Comparison of ENCODE assay signal across 20 cellular contexts in the genomic region with DNA sequence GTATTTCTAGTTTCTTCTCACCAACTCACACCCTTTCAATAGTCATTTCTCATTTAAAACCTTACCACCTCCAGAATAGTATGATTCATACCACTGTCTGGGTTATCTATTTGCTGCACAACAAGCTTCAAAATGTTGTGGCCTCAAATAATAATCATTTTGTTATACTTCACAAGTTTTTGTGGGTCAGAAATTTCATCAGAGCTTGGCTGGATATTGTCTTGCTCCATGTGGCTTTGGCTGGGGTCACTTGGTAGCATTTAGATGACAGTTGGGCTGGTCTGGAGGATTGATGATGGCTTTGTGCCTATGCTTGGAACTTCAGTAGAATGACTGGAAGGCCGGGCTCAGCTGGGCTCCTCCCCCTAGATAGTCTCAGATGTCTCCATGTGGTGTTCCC.
DNase-seq lines count a peak whose midpoint lies in the region; ATAC-seq, FAIRE-seq and TF ChIP-seq lines count a peak whose summit lies in the region.
"Had no signal": no experiment of that assay in that cellular context is flagged by ENCODE, and none has a peak within 500 bp of the region (broad histone marks: within the 10 kb centered on the region; RNA-seq: fewer than 3 reads in every experiment).

No MANE protein-coding gene starts in this region.

- intact Hi-C loops in cardiac septum (cut with DNase I), result no loop called here

- H3K9me3 ChIP-seq in cardiac muscle cell (ENCODE audit: low read depth) (no peaks in the 10 kb centered on the region), astrocyte (ENCODE audit: insufficient read depth, low read depth, low read length) (no peaks in the 10 kb centered on the region), mesenchymal stem cell (ENCODE audit: control insufficient read depth, low read length) (no peaks in the 10 kb centered on the region)
- H3K9me3 ChIP-seq: A549 had no signal

- peak overlapping the region; percentile 72 for H2AK5ac ChIP-seq in mesenchymal stem cell (ENCODE audit: low read length, severe bottlenecking)

- H4K8ac ChIP-seq in mesenchymal stem cell (ENCODE audit: low read length), result no peak overlapping the region

- H3K18ac ChIP-seq in mesenchymal stem cell (ENCODE audit: low read depth in 1 of 2, low read length in 2 of 2), result no peak overlapping the region

- no peak overlapping the region for H3K4ac ChIP-seq in mesenchymal stem cell (ENCODE audit: low read depth in 1 of 2, low read length in 2 of 2)

- WGBS in mesenchymal stem cell, result 100% methylated on average over 1 of the region's 1 CpG

- peaks cover 22% of the 10 kb centered on the region for H4K20me1 ChIP-seq in astrocyte (ENCODE audit: insufficient read depth, low read length)

- no peak for TF ChIP-seq CTCF in cardiac muscle cell (IDR thresholded peaks at IDR 0.05; ENCODE audit: low read depth, low read length)
- no peak for TF ChIP-seq CTCF in astrocyte (IDR thresholded peaks at IDR 0.05; ENCODE audit: insufficient read depth, low read depth, low read length)

- H3K4me3 ChIP-seq in cardiac muscle cell (no peak overlapping the region), astrocyte (ENCODE audit: insufficient read depth, low read depth, low read length) (no peak overlapping the region), mesenchymal stem cell (ENCODE audit: insufficient read depth in 1 of 2, low read depth in 1 of 2, low read length in 2 of 2) (no peak overlapping the region)
- H3K4me3 ChIP-seq: A549 had no signal

- FAIRE-seq in astrocyte (lab: Jason Lieb, UNC) (no peak), frontal cortex (lab: Jason Lieb, UNC) (no peak)
- FAIRE-seq: A549 had no signal

- peaks cover 86% of the 10 kb centered on the region for H3K79me2 ChIP-seq in astrocyte (ENCODE audit: insufficient read depth, low read length)

- ATAC-seq in GM21619 (IDR thresholded peaks at IDR 0.05; ENCODE audit: unreplicated experiment), result no peak
- ATAC-seq: A549, HCT116 had no signal

- DNase-seq in cardiac muscle cell (ENCODE audit: low read depth in 1 of 2, low spot score in 1 of 2) (no peak), cardiac septum (ENCODE audit: low spot score) (no peak), astrocyte (ENCODE audit: low read depth) (peak; percentile 80), mesenchymal stem cell (no peak), frontal cortex (ENCODE audit: low spot score in 2 of 2) (no peak)
- no peak for DNase-seq in activated naive CD4-positive, alpha-beta T cell treated with anti-CD3 and anti-CD28 coated beads, Interleukin-2, amount 10 ng/mL, durations not matched to agents 7 days and 5 days
- DNase-seq: AML-193; Calu3; CD4-positive, alpha-beta T cell; DMS79 treated with DMSO at 0.1 percent for 48 hours; GF-D8; GOT3; H7; HFFc6 had no signal

- H2AFZ ChIP-seq in astrocyte (ENCODE audit: low read depth, low read length) (no peak overlapping the region), mesenchymal stem cell (ENCODE audit: low read depth, low read length) (no peak overlapping the region)

- peaks cover 51% of the 10 kb centered on the region for H3K4me1 Mint-ChIP-seq in astrocyte (ENCODE audit: low read depth, unreplicated experiment)
- H3K4me1 Mint-ChIP-seq in activated naive CD4-positive, alpha-beta T cell treated with anti-CD3 and anti-CD28 coated beads, Interleukin-2, amount 10 ng/mL, durations not matched to agents 7 days and 5 days, result no peaks in the 10 kb centered on the region

- H3K14ac ChIP-seq in mesenchymal stem cell (ENCODE audit: low read length in 2 of 2), result no peak overlapping the region

- H3K4me1 ChIP-seq in cardiac muscle cell (ENCODE audit: low read depth), result peaks cover 33% of the 10 kb centered on the region
- H3K4me1 ChIP-seq in astrocyte (ENCODE audit: insufficient read depth, low read length), result peaks cover 22% of the 10 kb centered on the region
- peaks cover 8% of the 10 kb centered on the region for H3K4me1 ChIP-seq in mesenchymal stem cell (ENCODE audit: control insufficient read depth, insufficient read depth, low read depth, low read length)

- H2BK5ac ChIP-seq in mesenchymal stem cell (ENCODE audit: low read depth, low read length, poor library complexity, severe bottlenecking), result no peak overlapping the region

- H3K79me1 ChIP-seq in mesenchymal stem cell (replicated peaks; ENCODE audit: low read length, poor library complexity, severe bottlenecking), result peaks cover 29% of the 10 kb centered on the region

- H3K27me3 ChIP-seq in cardiac muscle cell (no peaks in the 10 kb centered on the region), astrocyte (ENCODE audit: insufficient read depth, low read length) (no peaks in the 10 kb centered on the region), mesenchymal stem cell (ENCODE audit: control insufficient read depth in 1 of 2, insufficient read depth in 1 of 2, low read length in 2 of 2) (no peaks in the 10 kb centered on the region)

- H4K91ac ChIP-seq in mesenchymal stem cell (ENCODE audit: low read length), result no peak overlapping the region

- CTCF ChIA-PET in activated naive CD4-positive, alpha-beta T cell treated with anti-CD3 and anti-CD28 coated beads, Interleukin-2, amount 10 ng/mL, durations not matched to agents 7 days and 5 days (lab: Charles Lee), result no interaction called here

- H2BK120ac ChIP-seq in mesenchymal stem cell (ENCODE audit: low read depth, low read length), result no peak overlapping the region

- H3K27ac ChIP-seq in cardiac muscle cell (peak overlapping the region; percentile 53), astrocyte (ENCODE audit: low read depth, low read length) (peak overlapping the region; percentile 36), mesenchymal stem cell (ENCODE audit: low read length, poor library complexity, severe bottlenecking) (no peak overlapping the region)
- H3K27ac ChIP-seq: 22Rv1, C4-2B, HL-60 had no signal

- no peaks in the 10 kb centered on the region for H3K9me3 Mint-ChIP-seq in astrocyte (ENCODE audit: unreplicated experiment)
- H3K9me3 Mint-ChIP-seq in activated naive CD4-positive, alpha-beta T cell treated with anti-CD3 and anti-CD28 coated beads, Interleukin-2, amount 10 ng/mL, durations not matched to agents 7 days and 5 days, result no peaks in the 10 kb centered on the region
- H3K9me3 Mint-ChIP-seq: CD4-positive, alpha-beta T cell; HFFc6 had no signal

- no peak overlapping the region for H2BK12ac ChIP-seq in mesenchymal stem cell (ENCODE audit: low read length in 2 of 2)

- H3K9ac ChIP-seq in astrocyte (ENCODE audit: low read length) (no peak overlapping the region), mesenchymal stem cell (ENCODE audit: low read length) (no peak overlapping the region)

- H3K36me3 ChIP-seq in cardiac muscle cell (peaks cover 66% of the 10 kb centered on the region), astrocyte (ENCODE audit: insufficient read depth, low read length) (peaks cover 20% of the 10 kb centered on the region), mesenchymal stem cell (ENCODE audit: control insufficient read depth in 1 of 2, insufficient read depth in 2 of 2, low read depth in 1 of 2, low read length in 2 of 2) (peaks cover 1 to 33% of the 10 kb centered on the region in 2 experiments)

- no peak overlapping the region for H3K23ac ChIP-seq in mesenchymal stem cell (ENCODE audit: low read length in 2 of 2)

- H3K4me2 ChIP-seq in astrocyte (ENCODE audit: low read length) (no peak overlapping the region), mesenchymal stem cell (ENCODE audit: low read length, poor library complexity, severe bottlenecking) (no peak overlapping the region)
- H3K4me2 ChIP-seq: A549 had no signal

- H3K27me3 Mint-ChIP-seq in astrocyte (ENCODE audit: low read depth, unreplicated experiment), result no peaks in the 10 kb centered on the region
- no peaks in the 10 kb centered on the region for H3K27me3 Mint-ChIP-seq in activated naive CD4-positive, alpha-beta T cell treated with anti-CD3 and anti-CD28 coated beads, Interleukin-2, amount 10 ng/mL, durations not matched to agents 7 days and 5 days
- H3K27me3 Mint-ChIP-seq: CD4-positive, alpha-beta T cell had no signal

- H3K4me3 Mint-ChIP-seq in astrocyte (ENCODE audit: unreplicated experiment), result no peak overlapping the region
- H3K4me3 Mint-ChIP-seq in activated naive CD4-positive, alpha-beta T cell treated with anti-CD3 and anti-CD28 coated beads, Interleukin-2, amount 10 ng/mL, durations not matched to agents 7 days and 5 days, result no peak overlapping the region
- H3K4me3 Mint-ChIP-seq: CD4-positive, alpha-beta T cell; HFFc6 had no signal

- H3K27ac Mint-ChIP-seq in astrocyte (ENCODE audit: unreplicated experiment), result peak overlapping the region; percentile 81
- no peak overlapping the region for H3K27ac Mint-ChIP-seq in activated naive CD4-positive, alpha-beta T cell treated with anti-CD3 and anti-CD28 coated beads, Interleukin-2, amount 10 ng/mL, durations not matched to agents 7 days and 5 days
- H3K27ac Mint-ChIP-seq: CD4-positive, alpha-beta T cell; HFFc6 had no signal

- H2BK15ac ChIP-seq in mesenchymal stem cell (ENCODE audit: low read depth, poor library complexity, severe bottlenecking), result no peak overlapping the region

- H3K36me3 Mint-ChIP-seq in astrocyte (ENCODE audit: low read depth, unreplicated experiment), result peaks cover 57% of the 10 kb centered on the region
- H3K36me3 Mint-ChIP-seq in activated naive CD4-positive, alpha-beta T cell treated with anti-CD3 and anti-CD28 coated beads, Interleukin-2, amount 10 ng/mL, durations not matched to agents 7 days and 5 days, result no peaks in the 10 kb centered on the region
